ENCODE assay signal across 8 cellular contexts in the genomic region with DNA sequence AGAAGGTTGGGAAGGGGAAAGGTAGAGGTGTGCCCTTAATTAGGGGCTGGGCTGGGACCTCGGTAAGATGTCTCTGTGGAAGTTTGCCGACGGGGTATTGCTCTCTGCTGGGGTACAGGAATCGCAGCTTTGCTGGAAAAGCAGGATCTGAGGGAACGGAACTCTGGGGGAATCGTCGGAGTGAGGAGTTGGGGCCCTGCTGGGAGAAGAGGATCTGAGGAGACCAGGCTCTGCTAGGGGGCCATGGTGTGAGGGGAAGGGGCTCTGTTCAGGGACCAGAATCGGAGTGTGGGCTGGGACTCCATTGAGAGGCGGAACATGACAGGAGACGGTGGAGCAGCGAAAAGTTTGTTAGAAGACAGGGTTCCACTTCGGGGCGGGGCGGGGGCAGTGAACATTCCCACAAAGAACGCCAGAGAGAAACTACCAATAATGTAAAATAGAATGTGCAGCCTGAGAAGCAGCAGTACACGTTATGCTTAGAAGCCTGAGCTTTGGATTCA. TPM values are rescaled to one million over a fixed set of nuclear protein-coding genes. Genes with fewer than 3 reads are reported as not detected.
DNase-seq lines count a peak whose midpoint lies in the region; ATAC-seq and TF ChIP-seq lines count a peak whose summit lies in the region.

No MANE protein-coding gene starts in this region.

- TF ChIP-seq RAD21 in SK-N-SH (IDR thresholded peaks at IDR 0.05; ENCODE audit: low read length): no peak

- H3K79me2 ChIP-seq in SK-N-SH (ENCODE audit: insufficient read depth): peaks cover 85% of the 10 kb centered on the region

- POLR2A ChIA-PET in SK-N-SH (lab: Yijun Ruan, JAX): interaction anchor here (0.7 kb wide), 1 partner anchor 46 kb away, joined by 3 read pairs; no protein-coding TSS in a partner anchor

- peak overlapping the region; percentile 87 for H3K4me2 ChIP-seq in SK-N-SH

- no peaks in the 10 kb centered on the region for H3K9me2 ChIP-seq in SK-N-SH

- peaks cover 14% of the 10 kb centered on the region for H3F3A ChIP-seq in SK-N-SH (replicated peaks; ENCODE audit: insufficient read depth)

- H3K27ac ChIP-seq in SK-N-SH (ENCODE audit: low read depth in 2 of 2, low read length in 1 of 2) (peak overlapping the region; percentile 72 to 74), layer of hippocampus (ENCODE audit: low read depth, low read length) (peak overlapping the region; percentile 62)

- H3K9ac ChIP-seq in SK-N-SH: peak overlapping the region; percentile 74

- H3K36me3 ChIP-seq in SK-N-SH (replicated peaks in 1 of 2; ENCODE audit: control insufficient read depth in 1 of 2, insufficient read depth in 2 of 2, low read length in 1 of 2): peaks cover 0 to 10% of the 10 kb centered on the region in 2 experiments

- peak overlapping the region; percentile 90; the same call in 1 of the 2 replicates for H2AFZ ChIP-seq in SK-N-SH (ENCODE audit: low read depth)

- peaks cover 28% of the 10 kb centered on the region for H4K20me1 ChIP-seq in SK-N-SH (ENCODE audit: insufficient read depth)

- peak; percentile 31 for DNase-seq in activated CD4-positive, CD25-positive, alpha-beta regulatory T cell treated with anti-CD3 and anti-CD28 coated beads, Interleukin-2, amount 50 U/mL, for 72 hours
- DNase-seq in SK-N-SH: peak; percentile 51
- DNase-seq in central memory CD4-positive, alpha-beta T cell: peak; percentile 2
- DNase-seq in stimulated activated CD8-positive, alpha-beta memory T cell treated with anti-CD3 and anti-CD28 coated beads, Interleukin-4, amount 100 ng/mL, for 48 hours: peak; percentile 36
- no peak for DNase-seq in superior temporal gyrus (ENCODE audit: extremely low spot score)

- CTCF ChIA-PET in SK-N-SH (lab: Yijun Ruan, JAX): interaction anchor here (0.6 to 0.7 kb wide), 2 partner anchors 179 to 188 kb away, joined by 3 read pairs; no protein-coding TSS in a partner anchor

- H3K27me3 ChIP-seq in SK-N-SH (ENCODE audit: insufficient read depth) (no peaks in the 10 kb centered on the region), layer of hippocampus (ENCODE audit: control insufficient read depth, insufficient read depth, low read length) (no peaks in the 10 kb centered on the region)

- TF ChIP-seq EP300 in SK-N-SH (IDR thresholded peaks at IDR 0.05; ENCODE audit: borderline replicate concordance in 1 of 2, low read depth in 1 of 2, low read length in 1 of 2): no peak

- no peak for TF ChIP-seq CTCF in SK-N-SH (IDR thresholded peaks at IDR 0.05)

- no peak for ATAC-seq in activated CD4-positive, CD25-positive, alpha-beta regulatory T cell treated with anti-CD3 and anti-CD28 coated beads, Interleukin-2, amount 50 U/mL, for 24 hours
- ATAC-seq in GM18868 (IDR thresholded peaks at IDR 0.05; ENCODE audit: unreplicated experiment): no peak

- 7% methylated on average over 16 of the region's 16 CpGs for WGBS in SK-N-SH (ENCODE audit: low lambda C conversion rate)

- peaks cover 5% of the 10 kb centered on the region in 2 experiments; a peak in 3 of 4 replicates for H3K4me1 ChIP-seq in SK-N-SH (ENCODE audit: control insufficient read depth in 1 of 2, insufficient read depth in 2 of 2, low read depth in 1 of 2, low read length in 1 of 2)

- peak overlapping the region; percentile 82 to 98 for H3K4me3 ChIP-seq in SK-N-SH (ENCODE audit: low read depth in 2 of 2, low read length in 1 of 2)

- no peaks in the 10 kb centered on the region for H3K9me3 ChIP-seq in SK-N-SH

TF ChIP-seq in SK-N-SH, 30 proteins besides CTCF, POLR2A, EP300 and RAD21:
- TF ChIP-seq, protein P1, sequence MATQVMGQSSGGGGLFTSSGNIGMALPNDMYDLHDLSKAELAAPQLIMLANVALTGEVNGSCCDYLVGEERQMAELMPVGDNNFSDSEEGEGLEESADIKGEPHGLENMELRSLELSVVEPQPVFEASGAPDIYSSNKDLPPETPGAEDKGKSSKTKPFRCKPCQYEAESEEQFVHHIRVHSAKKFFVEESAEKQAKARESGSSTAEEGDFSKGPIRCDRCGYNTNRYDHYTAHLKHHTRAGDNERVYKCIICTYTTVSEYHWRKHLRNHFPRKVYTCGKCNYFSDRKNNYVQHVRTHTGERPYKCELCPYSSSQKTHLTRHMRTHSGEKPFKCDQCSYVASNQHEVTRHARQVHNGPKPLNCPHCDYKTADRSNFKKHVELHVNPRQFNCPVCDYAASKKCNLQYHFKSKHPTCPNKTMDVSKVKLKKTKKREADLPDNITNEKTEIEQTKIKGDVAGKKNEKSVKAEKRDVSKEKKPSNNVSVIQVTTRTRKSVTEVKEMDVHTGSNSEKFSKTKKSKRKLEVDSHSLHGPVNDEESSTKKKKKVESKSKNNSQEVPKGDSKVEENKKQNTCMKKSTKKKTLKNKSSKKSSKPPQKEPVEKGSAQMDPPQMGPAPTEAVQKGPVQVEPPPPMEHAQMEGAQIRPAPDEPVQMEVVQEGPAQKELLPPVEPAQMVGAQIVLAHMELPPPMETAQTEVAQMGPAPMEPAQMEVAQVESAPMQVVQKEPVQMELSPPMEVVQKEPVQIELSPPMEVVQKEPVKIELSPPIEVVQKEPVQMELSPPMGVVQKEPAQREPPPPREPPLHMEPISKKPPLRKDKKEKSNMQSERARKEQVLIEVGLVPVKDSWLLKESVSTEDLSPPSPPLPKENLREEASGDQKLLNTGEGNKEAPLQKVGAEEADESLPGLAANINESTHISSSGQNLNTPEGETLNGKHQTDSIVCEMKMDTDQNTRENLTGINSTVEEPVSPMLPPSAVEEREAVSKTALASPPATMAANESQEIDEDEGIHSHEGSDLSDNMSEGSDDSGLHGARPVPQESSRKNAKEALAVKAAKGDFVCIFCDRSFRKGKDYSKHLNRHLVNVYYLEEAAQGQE (IDR thresholded peaks at IDR 0.05; ENCODE audit: low read depth, low read length): no peak
- TF ChIP-seq RCOR1 (IDR thresholded peaks at IDR 0.05; ENCODE audit: low read length): no peak
- no peak for TF ChIP-seq JUND (IDR thresholded peaks at IDR 0.05)
- no peak for TF ChIP-seq RXRA (IDR thresholded peaks at IDR 0.05; ENCODE audit: borderline replicate concordance, low read depth)
- TF ChIP-seq FOXJ3 (CRISPR knock-in tag; IDR thresholded peaks at IDR 0.05): no peak
- TF ChIP-seq, protein P2, sequence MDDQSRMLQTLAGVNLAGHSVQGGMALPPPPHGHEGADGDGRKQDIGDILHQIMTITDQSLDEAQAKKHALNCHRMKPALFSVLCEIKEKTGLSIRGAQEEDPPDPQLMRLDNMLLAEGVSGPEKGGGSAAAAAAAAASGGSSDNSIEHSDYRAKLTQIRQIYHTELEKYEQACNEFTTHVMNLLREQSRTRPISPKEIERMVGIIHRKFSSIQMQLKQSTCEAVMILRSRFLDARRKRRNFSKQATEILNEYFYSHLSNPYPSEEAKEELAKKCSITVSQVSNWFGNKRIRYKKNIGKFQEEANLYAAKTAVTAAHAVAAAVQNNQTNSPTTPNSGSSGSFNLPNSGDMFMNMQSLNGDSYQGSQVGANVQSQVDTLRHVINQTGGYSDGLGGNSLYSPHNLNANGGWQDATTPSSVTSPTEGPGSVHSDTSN (IDR thresholded peaks at IDR 0.05): no peak
- TF ChIP-seq TAF1 (IDR thresholded peaks at IDR 0.05; ENCODE audit: borderline replicate concordance, low read depth, low read length): no peak
- TF ChIP-seq TEAD4 (IDR thresholded peaks at IDR 0.05; ENCODE audit: borderline replicate concordance, insufficient read depth): no peak
- no peak for TF ChIP-seq GATA2 (CRISPR knock-in tag; IDR thresholded peaks at IDR 0.05)
- no peak for TF ChIP-seq ELF1 (IDR thresholded peaks at IDR 0.05)
- TF ChIP-seq TCF12 (IDR thresholded peaks at IDR 0.05): no peak
- TF ChIP-seq NRF1 (IDR thresholded peaks at IDR 0.05; ENCODE audit: low read depth, low read length): no peak
- TF ChIP-seq NFIC (IDR thresholded peaks at IDR 0.05; ENCODE audit: borderline replicate concordance): no peak
- TF ChIP-seq FOSL2 (IDR thresholded peaks at IDR 0.05; ENCODE audit: borderline replicate concordance, low read depth): no peak
- no peak for TF ChIP-seq EZH2phosphoT487 (IDR thresholded peaks at IDR 0.05; ENCODE audit: borderline replicate concordance, low read depth)
- TF ChIP-seq GABPA (IDR thresholded peaks at IDR 0.05; ENCODE audit: low read depth): no peak
- TF ChIP-seq, protein P3, sequence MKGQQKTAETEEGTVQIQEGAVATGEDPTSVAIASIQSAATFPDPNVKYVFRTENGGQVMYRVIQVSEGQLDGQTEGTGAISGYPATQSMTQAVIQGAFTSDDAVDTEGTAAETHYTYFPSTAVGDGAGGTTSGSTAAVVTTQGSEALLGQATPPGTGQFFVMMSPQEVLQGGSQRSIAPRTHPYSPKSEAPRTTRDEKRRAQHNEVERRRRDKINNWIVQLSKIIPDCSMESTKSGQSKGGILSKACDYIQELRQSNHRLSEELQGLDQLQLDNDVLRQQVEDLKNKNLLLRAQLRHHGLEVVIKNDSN (IDR thresholded peaks at IDR 0.05; ENCODE audit: borderline replicate concordance, low read depth): no peak
- TF ChIP-seq YY1 (IDR thresholded peaks at IDR 0.05; ENCODE audit: low read depth): no peak
- TF ChIP-seq RFX5 (IDR thresholded peaks at IDR 0.05; ENCODE audit: low read length): no peak
- no peak for TF ChIP-seq POLR2AphosphoS5 (IDR thresholded peaks at IDR 0.05; ENCODE audit: low read depth, low read length)

RNA-seq across cellular contexts. Expression of a gene that starts 0.5 kb away (rescaled TPM):
- 54.2 and 66.6 TPM in 2 replicates for polyA plus RNA-seq in SK-N-SH (2012; rRNA removed)
- 89.0 and 113 TPM in 2 replicates for polyA plus RNA-seq in SK-N-SH (2012; cell fraction: cytosol; rRNA removed)
- 15.0 and 18.6 TPM in 2 replicates for polyA plus RNA-seq in SK-N-SH (2012; cell fraction: nucleus; rRNA removed)

RNA-seq across cellular contexts. Expression of a gene that starts 0.9 kb away (rescaled TPM):
- polyA plus RNA-seq in SK-N-SH (2012; rRNA removed): 8.4 and 8.9 TPM in 2 replicates
- 10.6 and 18.9 TPM in 2 replicates for polyA plus RNA-seq in SK-N-SH (2012; cell fraction: cytosol; rRNA removed)
- polyA plus RNA-seq in SK-N-SH (2012; cell fraction: nucleus; rRNA removed): 13.0 and 14.0 TPM in 2 replicates
